In the genomic region with DNA sequence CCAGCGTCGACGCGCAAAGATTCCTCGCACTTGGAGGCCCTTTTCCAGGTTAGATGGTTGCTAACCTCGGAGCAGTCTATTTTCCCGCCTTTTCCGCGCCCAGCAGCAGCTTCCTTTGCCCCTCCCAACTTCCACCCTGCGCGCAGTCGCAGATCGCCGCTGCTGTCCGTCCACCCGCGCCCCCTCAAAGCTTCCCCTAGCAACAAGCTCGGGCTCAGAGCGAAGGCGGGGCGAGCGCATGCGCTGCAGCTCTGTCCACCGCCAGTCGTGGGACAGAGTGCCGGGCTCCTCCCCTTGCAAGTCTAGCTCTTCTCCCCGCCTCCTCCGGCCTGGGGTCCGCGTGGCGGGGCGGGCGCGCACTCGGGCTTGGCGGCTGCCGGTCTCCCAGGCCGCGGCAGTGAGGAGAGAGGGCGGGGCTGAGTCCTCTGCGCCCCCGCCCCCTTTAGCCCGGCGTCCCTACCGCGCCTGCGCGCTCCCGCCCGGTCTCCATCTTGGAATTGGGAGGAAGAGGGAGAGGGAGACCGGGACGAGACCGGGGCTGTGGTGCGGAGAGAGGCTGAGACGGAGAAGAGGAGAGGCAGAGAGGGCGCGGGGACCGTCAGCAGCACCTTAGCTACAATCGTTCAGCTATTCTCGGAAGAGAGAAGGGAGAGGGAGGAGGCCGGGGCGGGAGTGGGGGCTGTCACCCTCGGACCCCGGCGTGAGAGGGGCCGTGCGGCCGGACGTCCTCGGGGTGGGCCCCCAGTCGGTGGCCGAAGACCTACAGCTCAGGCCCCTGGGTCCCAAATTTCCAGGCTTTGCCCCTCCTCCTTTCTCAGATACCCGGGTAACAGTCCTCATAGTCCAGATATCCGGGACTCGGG, we compare ENCODE assay signal across 8 cellular contexts. TPM values are rescaled to one million over a fixed set of nuclear protein-coding genes. Genes with fewer than 3 reads are reported as not detected.
DNase-seq lines count a peak whose midpoint lies in the region; ATAC-seq and TF ChIP-seq lines count a peak whose summit lies in the region.

A gene (plus strand): TSS at position 485 of the 863 bp plus-strand sequence. CDS start 3,905 bp downstream, outside the sequence.

- peak; percentile 99 for DNase-seq in DMS153 (lab: John Stamatoyannopoulos, UW)
- DNase-seq in OCI-M2 (lab: John Stamatoyannopoulos, UW; ENCODE audit: unreplicated experiment), result peak; percentile 92
- peak; percentile 95 for DNase-seq in activated T-cell treated with anti-CD3 and anti-CD28 coated beads for 24 hours (ENCODE audit: low read depth)
- peak; percentile 99 for DNase-seq in epidermal melanocyte (ENCODE audit: insufficient read length, low spot score)
- DNase-seq in stimulated activated CD8-positive, alpha-beta memory T cell treated with anti-CD3 and anti-CD28 coated beads, Interleukin-2, amount 100 ng/mL, for 48 hours (ENCODE audit: low read depth in 2 of 2), result peak; percentile 95 to 98

- peak; percentile 52; the same call in 1 of the 2 replicates for TF ChIP-seq EP300 in Ishikawa (IDR thresholded peaks at IDR 0.05; ENCODE audit: borderline replicate concordance)

- no peaks in the 10 kb centered on the region for H3K27me3 ChIP-seq in mononuclear cell (ENCODE audit: insufficient read depth, low read length)

- TF ChIP-seq RAD21 in Ishikawa (IDR thresholded peaks at IDR 0.05; ENCODE audit: low read depth), result no peak

- peak; percentile 88 for ATAC-seq in GM21576 (IDR thresholded peaks at IDR 0.05; ENCODE audit: unreplicated experiment)

- H3K4me1 ChIP-seq in mononuclear cell (ENCODE audit: insufficient read depth, low read length), result peaks cover 37% of the 10 kb centered on the region

- H3K4me3 ChIP-seq in mononuclear cell (ENCODE audit: low read length), result peak within 1 kb of the TSS; percentile 96

- no peaks in the 10 kb centered on the region for H3K9me3 ChIP-seq in mononuclear cell (ENCODE audit: low read depth, low read length)

TF ChIP-seq in Ishikawa, 13 proteins besides CTCF, POLR2A, EP300 and RAD21:
- TF ChIP-seq YY1 (IDR thresholded peaks at IDR 0.05; ENCODE audit: low read depth) (peak; percentile 91), FOXM1 (IDR thresholded peaks at IDR 0.05; ENCODE audit: borderline replicate concordance, low read depth) (no peak), ZBTB7A (IDR thresholded peaks at IDR 0.05; ENCODE audit: low read depth) (peak; percentile 59; the same call in 1 of the 2 replicates), CEBPB (IDR thresholded peaks at IDR 0.05) (no peak; the same call in 1 of the 2 replicates), CREB1 (IDR thresholded peaks at IDR 0.05; ENCODE audit: low read depth) (no peak), TCF12 (IDR thresholded peaks at IDR 0.05; ENCODE audit: low read depth) (0 out of 2 replicates have a peak, but pooled peaks have one; percentile 43), TEAD4 (IDR thresholded peaks at IDR 0.05) (peak; percentile 26; the same call in 1 of the 2 replicates), EGR1 (IDR thresholded peaks at IDR 0.05) (peak; percentile 77), TAF1 (IDR thresholded peaks at IDR 0.05; ENCODE audit: low read depth) (peak; percentile 77), NFIC (IDR thresholded peaks at IDR 0.05) (no peak)
- TF ChIP-seq, protein P1, sequence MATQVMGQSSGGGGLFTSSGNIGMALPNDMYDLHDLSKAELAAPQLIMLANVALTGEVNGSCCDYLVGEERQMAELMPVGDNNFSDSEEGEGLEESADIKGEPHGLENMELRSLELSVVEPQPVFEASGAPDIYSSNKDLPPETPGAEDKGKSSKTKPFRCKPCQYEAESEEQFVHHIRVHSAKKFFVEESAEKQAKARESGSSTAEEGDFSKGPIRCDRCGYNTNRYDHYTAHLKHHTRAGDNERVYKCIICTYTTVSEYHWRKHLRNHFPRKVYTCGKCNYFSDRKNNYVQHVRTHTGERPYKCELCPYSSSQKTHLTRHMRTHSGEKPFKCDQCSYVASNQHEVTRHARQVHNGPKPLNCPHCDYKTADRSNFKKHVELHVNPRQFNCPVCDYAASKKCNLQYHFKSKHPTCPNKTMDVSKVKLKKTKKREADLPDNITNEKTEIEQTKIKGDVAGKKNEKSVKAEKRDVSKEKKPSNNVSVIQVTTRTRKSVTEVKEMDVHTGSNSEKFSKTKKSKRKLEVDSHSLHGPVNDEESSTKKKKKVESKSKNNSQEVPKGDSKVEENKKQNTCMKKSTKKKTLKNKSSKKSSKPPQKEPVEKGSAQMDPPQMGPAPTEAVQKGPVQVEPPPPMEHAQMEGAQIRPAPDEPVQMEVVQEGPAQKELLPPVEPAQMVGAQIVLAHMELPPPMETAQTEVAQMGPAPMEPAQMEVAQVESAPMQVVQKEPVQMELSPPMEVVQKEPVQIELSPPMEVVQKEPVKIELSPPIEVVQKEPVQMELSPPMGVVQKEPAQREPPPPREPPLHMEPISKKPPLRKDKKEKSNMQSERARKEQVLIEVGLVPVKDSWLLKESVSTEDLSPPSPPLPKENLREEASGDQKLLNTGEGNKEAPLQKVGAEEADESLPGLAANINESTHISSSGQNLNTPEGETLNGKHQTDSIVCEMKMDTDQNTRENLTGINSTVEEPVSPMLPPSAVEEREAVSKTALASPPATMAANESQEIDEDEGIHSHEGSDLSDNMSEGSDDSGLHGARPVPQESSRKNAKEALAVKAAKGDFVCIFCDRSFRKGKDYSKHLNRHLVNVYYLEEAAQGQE (IDR thresholded peaks at IDR 0.05; ENCODE audit: low read depth), result no peak
- TF ChIP-seq, protein P2, sequence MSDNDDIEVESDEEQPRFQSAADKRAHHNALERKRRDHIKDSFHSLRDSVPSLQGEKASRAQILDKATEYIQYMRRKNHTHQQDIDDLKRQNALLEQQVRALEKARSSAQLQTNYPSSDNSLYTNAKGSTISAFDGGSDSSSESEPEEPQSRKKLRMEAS (IDR thresholded peaks at IDR 0.05), result peak; percentile 99
- TF ChIP-seq, protein P3, sequence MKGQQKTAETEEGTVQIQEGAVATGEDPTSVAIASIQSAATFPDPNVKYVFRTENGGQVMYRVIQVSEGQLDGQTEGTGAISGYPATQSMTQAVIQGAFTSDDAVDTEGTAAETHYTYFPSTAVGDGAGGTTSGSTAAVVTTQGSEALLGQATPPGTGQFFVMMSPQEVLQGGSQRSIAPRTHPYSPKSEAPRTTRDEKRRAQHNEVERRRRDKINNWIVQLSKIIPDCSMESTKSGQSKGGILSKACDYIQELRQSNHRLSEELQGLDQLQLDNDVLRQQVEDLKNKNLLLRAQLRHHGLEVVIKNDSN (IDR thresholded peaks at IDR 0.05), result 0 out of 2 replicates have a peak, but pooled peaks have one; percentile 1
TF ChIP-seq in Ishikawa: peak in this region for 8.

RNA-seq across cellular contexts. Expression of the gene that starts here (rescaled TPM):
- total RNA-seq in mononuclear cell, result 10.5 TPM

Comparison
In these comparisons a context has a peak if more than half of its experiments do, and no peak if none do; other contexts are left out.
1. Peak in every context shown above with its lines: DNase-seq, ATAC-seq and H3K4me3 ChIP-seq.